Comparison of ENCODE assay signal across 1 cellular context in the genomic region with DNA sequence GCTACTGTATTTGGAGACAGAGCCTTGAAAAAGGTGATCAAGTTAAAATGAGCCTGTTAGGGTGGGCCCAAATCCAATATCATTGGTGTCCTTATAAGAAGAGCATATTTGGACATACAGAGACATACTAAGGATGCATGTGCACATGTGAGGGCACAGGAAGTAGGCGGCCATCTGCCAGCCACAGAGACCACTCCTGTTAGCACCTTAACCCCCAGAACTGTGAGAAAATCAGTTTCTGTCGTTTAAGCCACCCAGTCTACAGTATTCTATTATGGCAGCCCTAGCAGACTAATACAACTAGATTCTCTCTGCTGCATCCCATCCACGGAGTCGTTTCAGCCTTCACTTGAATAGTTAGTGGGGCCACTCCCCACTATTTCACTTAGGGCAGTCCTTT.
TF ChIP-seq lines count a peak whose summit lies in the region.

No MANE protein-coding gene starts in this region.

TF ChIP-seq in GM12878, 131 proteins besides CTCF, POLR2A, EP300 and RAD21:
- TF ChIP-seq MTA3 (IDR thresholded peaks at IDR 0.05; ENCODE audit: borderline replicate concordance, low read length) (no peak), SREBF2 (IDR thresholded peaks at IDR 0.05; ENCODE audit: low read length) (no peak), PAX5 (IDR thresholded peaks at IDR 0.05; ENCODE audit: borderline replicate concordance, low read depth, low read length) (no peak), NFIC (IDR thresholded peaks at IDR 0.05; ENCODE audit: low read depth, low read length) (no peak), RUNX3 (IDR thresholded peaks at IDR 0.05; ENCODE audit: low read length) (no peak), TCF12 (IDR thresholded peaks at IDR 0.05; ENCODE audit: low read depth, low read length) (no peak), KLF5 (IDR thresholded peaks at IDR 0.05; ENCODE audit: partially characterized antibody) (no peak), HDAC6 (IDR thresholded peaks at IDR 0.05; ENCODE audit: unreplicated experiment) (no peak), TARDBP (IDR thresholded peaks at IDR 0.05; ENCODE audit: borderline replicate concordance) (no peak), ETV6 (conservative IDR thresholded peaks at IDR 0.05 in 1 of 2, IDR thresholded peaks at IDR 0.05 in 1 of 2; ENCODE audit: borderline replicate concordance in 1 of 2, low read depth in 1 of 2) (no peak), SMARCA5 (IDR thresholded peaks at IDR 0.05) (no peak)
- TF ChIP-seq, protein P1, sequence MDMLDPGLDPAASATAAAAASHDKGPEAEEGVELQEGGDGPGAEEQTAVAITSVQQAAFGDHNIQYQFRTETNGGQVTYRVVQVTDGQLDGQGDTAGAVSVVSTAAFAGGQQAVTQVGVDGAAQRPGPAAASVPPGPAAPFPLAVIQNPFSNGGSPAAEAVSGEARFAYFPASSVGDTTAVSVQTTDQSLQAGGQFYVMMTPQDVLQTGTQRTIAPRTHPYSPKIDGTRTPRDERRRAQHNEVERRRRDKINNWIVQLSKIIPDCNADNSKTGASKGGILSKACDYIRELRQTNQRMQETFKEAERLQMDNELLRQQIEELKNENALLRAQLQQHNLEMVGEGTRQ (IDR thresholded peaks at IDR 0.05; ENCODE audit: borderline replicate concordance, low read depth, low read length) = no peak
- TF ChIP-seq, protein P2, sequence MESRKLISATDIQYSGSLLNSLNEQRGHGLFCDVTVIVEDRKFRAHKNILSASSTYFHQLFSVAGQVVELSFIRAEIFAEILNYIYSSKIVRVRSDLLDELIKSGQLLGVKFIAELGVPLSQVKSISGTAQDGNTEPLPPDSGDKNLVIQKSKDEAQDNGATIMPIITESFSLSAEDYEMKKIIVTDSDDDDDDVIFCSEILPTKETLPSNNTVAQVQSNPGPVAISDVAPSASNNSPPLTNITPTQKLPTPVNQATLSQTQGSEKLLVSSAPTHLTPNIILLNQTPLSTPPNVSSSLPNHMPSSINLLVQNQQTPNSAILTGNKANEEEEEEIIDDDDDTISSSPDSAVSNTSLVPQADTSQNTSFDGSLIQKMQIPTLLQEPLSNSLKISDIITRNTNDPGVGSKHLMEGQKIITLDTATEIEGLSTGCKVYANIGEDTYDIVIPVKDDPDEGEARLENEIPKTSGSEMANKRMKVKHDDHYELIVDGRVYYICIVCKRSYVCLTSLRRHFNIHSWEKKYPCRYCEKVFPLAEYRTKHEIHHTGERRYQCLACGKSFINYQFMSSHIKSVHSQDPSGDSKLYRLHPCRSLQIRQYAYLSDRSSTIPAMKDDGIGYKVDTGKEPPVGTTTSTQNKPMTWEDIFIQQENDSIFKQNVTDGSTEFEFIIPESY (IDR thresholded peaks at IDR 0.05) = no peak
- TF ChIP-seq, protein P3, sequence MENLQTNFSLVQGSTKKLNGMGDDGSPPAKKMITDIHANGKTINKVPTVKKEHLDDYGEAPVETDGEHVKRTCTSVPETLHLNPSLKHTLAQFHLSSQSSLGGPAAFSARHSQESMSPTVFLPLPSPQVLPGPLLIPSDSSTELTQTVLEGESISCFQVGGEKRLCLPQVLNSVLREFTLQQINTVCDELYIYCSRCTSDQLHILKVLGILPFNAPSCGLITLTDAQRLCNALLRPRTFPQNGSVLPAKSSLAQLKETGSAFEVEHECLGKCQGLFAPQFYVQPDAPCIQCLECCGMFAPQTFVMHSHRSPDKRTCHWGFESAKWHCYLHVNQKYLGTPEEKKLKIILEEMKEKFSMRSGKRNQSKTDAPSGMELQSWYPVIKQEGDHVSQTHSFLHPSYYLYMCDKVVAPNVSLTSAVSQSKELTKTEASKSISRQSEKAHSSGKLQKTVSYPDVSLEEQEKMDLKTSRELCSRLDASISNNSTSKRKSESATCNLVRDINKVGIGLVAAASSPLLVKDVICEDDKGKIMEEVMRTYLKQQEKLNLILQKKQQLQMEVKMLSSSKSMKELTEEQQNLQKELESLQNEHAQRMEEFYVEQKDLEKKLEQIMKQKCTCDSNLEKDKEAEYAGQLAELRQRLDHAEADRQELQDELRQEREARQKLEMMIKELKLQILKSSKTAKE (IDR thresholded peaks at IDR 0.05; ENCODE audit: low read depth, poor library complexity, severe bottlenecking) = no peak
- TF ChIP-seq, protein P4, sequence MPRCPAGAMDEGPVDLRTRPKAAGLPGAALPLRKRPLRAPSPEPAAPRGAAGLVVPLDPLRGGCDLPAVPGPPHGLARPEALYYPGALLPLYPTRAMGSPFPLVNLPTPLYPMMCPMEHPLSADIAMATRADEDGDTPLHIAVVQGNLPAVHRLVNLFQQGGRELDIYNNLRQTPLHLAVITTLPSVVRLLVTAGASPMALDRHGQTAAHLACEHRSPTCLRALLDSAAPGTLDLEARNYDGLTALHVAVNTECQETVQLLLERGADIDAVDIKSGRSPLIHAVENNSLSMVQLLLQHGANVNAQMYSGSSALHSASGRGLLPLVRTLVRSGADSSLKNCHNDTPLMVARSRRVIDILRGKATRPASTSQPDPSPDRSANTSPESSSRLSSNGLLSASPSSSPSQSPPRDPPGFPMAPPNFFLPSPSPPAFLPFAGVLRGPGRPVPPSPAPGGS (IDR thresholded peaks at IDR 0.05; ENCODE audit: borderline replicate concordance, insufficient read depth, low read depth, low read length, poor library complexity, severe bottlenecking) = no peak
- TF ChIP-seq, protein P5, sequence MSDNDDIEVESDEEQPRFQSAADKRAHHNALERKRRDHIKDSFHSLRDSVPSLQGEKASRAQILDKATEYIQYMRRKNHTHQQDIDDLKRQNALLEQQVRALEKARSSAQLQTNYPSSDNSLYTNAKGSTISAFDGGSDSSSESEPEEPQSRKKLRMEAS (IDR thresholded peaks at IDR 0.05; ENCODE audit: low read depth, low read length) = no peak
- TF ChIP-seq, protein P6, sequence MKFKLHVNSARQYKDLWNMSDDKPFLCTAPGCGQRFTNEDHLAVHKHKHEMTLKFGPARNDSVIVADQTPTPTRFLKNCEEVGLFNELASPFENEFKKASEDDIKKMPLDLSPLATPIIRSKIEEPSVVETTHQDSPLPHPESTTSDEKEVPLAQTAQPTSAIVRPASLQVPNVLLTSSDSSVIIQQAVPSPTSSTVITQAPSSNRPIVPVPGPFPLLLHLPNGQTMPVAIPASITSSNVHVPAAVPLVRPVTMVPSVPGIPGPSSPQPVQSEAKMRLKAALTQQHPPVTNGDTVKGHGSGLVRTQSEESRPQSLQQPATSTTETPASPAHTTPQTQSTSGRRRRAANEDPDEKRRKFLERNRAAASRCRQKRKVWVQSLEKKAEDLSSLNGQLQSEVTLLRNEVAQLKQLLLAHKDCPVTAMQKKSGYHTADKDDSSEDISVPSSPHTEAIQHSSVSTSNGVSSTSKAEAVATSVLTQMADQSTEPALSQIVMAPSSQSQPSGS (IDR thresholded peaks at IDR 0.05; ENCODE audit: low read length) = no peak
- TF ChIP-seq, protein P7, sequence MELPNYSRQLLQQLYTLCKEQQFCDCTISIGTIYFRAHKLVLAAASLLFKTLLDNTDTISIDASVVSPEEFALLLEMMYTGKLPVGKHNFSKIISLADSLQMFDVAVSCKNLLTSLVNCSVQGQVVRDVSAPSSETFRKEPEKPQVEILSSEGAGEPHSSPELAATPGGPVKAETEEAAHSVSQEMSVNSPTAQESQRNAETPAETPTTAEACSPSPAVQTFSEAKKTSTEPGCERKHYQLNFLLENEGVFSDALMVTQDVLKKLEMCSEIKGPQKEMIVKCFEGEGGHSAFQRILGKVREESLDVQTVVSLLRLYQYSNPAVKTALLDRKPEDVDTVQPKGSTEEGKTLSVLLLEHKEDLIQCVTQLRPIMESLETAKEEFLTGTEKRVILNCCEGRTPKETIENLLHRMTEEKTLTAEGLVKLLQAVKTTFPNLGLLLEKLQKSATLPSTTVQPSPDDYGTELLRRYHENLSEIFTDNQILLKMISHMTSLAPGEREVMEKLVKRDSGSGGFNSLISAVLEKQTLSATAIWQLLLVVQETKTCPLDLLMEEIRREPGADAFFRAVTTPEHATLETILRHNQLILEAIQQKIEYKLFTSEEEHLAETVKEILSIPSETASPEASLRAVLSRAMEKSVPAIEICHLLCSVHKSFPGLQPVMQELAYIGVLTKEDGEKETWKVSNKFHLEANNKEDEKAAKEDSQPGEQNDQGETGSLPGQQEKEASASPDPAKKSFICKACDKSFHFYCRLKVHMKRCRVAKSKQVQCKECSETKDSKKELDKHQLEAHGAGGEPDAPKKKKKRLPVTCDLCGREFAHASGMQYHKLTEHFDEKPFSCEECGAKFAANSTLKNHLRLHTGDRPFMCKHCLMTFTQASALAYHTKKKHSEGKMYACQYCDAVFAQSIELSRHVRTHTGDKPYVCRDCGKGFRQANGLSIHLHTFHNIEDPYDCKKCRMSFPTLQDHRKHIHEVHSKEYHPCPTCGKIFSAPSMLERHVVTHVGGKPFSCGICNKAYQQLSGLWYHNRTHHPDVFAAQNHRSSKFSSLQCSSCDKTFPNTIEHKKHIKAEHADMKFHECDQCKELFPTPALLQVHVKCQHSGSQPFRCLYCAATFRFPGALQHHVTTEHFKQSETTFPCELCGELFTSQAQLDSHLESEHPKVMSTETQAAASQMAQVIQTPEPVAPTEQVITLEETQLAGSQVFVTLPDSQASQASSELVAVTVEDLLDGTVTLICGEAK (IDR thresholded peaks at IDR 0.05; ENCODE audit: borderline replicate concordance) = no peak
